In genomic region chr3:6108957-6109356, GRCh38 we compare ENCODE assay signal across 19 cellular contexts.
DNase-seq lines count a peak whose midpoint lies in the region; ATAC-seq lines count a peak whose summit lies in the region.
"Had no signal": no experiment of that assay in that cellular context is flagged by ENCODE, and none has a peak within 500 bp of the region (broad histone marks: within the 10 kb centered on the region; RNA-seq: fewer than 3 reads in every experiment).

No MANE protein-coding gene starts in this region.

- intact Hi-C loops in Right ventricle myocardium inferior (cut with DNase I) (no loop called here), Right ventricle myocardium superior (cut with DNase I) (no loop called here)

- ATAC-seq in Right ventricle myocardium inferior = no peak
- no peak for ATAC-seq in Right ventricle myocardium superior (ENCODE audit: poor library complexity)
- ATAC-seq: A549, GM23338, HCT116 had no signal

- DNase-seq in DMS79 treated with DMSO at 0.1 percent for 48 hours (lab: John Stamatoyannopoulos, UW) = peak; percentile 1
- no peak for DNase-seq in DMS79 (lab: John Stamatoyannopoulos, UW)
- peak; percentile 1 for DNase-seq in NCI-H345 (lab: John Stamatoyannopoulos, UW)
- DNase-seq in NCI-H345 treated with DMSO at 0.1 percent for 48 hours (lab: John Stamatoyannopoulos, UW; ENCODE audit: unreplicated experiment) = no peak
- peak; percentile 43 for DNase-seq in Right ventricle myocardium inferior (ENCODE audit: missing footprints)
- no peak for DNase-seq in Right ventricle myocardium superior
- DNase-seq in SW 1271 (lab: John Stamatoyannopoulos, UW) = no peak
- DNase-seq: 8988T; ACHN; AML-193; BE2C; CD4-positive, alpha-beta T cell; CD8-positive, alpha-beta memory T cell; DMS 273 treated with DMSO at 0.1 percent for 48 hours; GF-D8; H9 had no signal

Comparison
In these comparisons a context has a peak if more than half of its experiments do, and no peak if none do; other contexts are left out.
1. DNase-seq: peak in DMS79 treated with DMSO at 0.1 percent for 48 hours (single experiment), NCI-H345 (single experiment) and Right ventricle myocardium inferior (single experiment); none in DMS79 (single experiment), NCI-H345 treated with DMSO at 0.1 percent for 48 hours (single experiment), Right ventricle myocardium superior (single experiment) and SW 1271 (0 of 2).